ENCODE assay signal across 11 cellular contexts in the genomic region with DNA sequence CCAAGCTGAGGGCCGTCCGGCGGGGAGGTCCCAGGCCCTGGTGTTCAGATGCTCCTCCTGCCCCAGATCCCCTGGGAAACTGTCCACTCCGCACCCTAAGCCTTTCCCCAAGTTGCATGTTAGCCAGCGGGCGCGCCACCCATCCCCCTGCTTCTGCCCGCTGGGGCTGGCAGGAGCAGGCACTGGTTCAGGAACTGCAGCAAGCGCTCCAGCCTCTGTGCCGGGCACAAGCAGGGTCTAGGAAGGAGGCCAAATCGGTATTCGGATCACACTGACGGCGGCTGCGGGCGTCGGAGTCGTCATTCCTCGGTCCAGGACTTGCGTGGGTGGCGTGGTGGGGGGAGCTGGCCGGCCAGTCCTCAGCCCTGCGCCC. TPM values are rescaled to one million over a fixed set of nuclear protein-coding genes. Genes with fewer than 3 reads are reported as not detected.
DNase-seq lines count a peak whose midpoint lies in the region; ATAC-seq, FAIRE-seq and TF ChIP-seq lines count a peak whose summit lies in the region.
"Had no signal": no experiment of that assay in that cellular context is flagged by ENCODE, and none has a peak within 500 bp of the region (broad histone marks: within the 10 kb centered on the region; RNA-seq: fewer than 3 reads in every experiment).

No MANE protein-coding gene starts in this region.

- H3K9me3 ChIP-seq in heart left ventricle (no peaks in the 10 kb centered on the region), fibroblast of lung (ENCODE audit: control insufficient read depth, insufficient read depth, low read depth, low read length) (no peaks in the 10 kb centered on the region)
- H3K9me3 ChIP-seq: ascending aorta had no signal

- no peak overlapping the region for H2AFZ ChIP-seq in fibroblast of lung (ENCODE audit: low read length)

- peak in 1 of 5 donors; percentile 25 for DNase-seq in heart left ventricle
- DNase-seq in Right ventricle myocardium superior, result no peak
- DNase-seq in fibroblast of lung (ENCODE audit: low read depth in 2 of 2), result no peak
- peak; percentile 84 for DNase-seq in osteocyte (ENCODE audit: extremely low spot score, unreplicated experiment)
- DNase-seq in GM12892 (ENCODE audit: insufficient read length), result no peak
- no peak for DNase-seq in stimulated activated CD4-positive, alpha-beta T cell treated with anti-CD3 and anti-CD28 coated beads, Interleukin-4, amount 100 ng/mL, for 4 hours
- DNase-seq: DMS 273 treated with DMSO at 0.1 percent for 48 hours had no signal

- peaks cover 0 to 28% (median 4%) of the 10 kb centered on the region in 12 donors for H3K4me1 ChIP-seq in heart left ventricle
- no peaks in the 10 kb centered on the region for H3K4me1 ChIP-seq in fibroblast of lung (ENCODE audit: control insufficient read depth, extremely low read depth, insufficient read depth, low read length)
- H3K4me1 ChIP-seq: ascending aorta had no signal

- H3K79me2 ChIP-seq in fibroblast of lung (ENCODE audit: control insufficient read depth, insufficient read depth, low read length), result no peaks in the 10 kb centered on the region

- no peaks in the 10 kb centered on the region for H3K27me3 Mint-ChIP-seq in osteocyte (ENCODE audit: unreplicated experiment)
- H3K27me3 Mint-ChIP-seq: activated CD4-positive, alpha-beta T cell treated with anti-CD3 and anti-CD28 coated beads for 36 hours had no signal

- H3K4me3 ChIP-seq in heart left ventricle, result peak overlapping the region in 9 of 12 donors; percentile 3 to 44 (median 37)
- H3K4me3 ChIP-seq in fibroblast of lung (replicated peaks in 1 of 4; ENCODE audit: control extremely low read depth in 1 of 4, insufficient read depth in 1 of 4, low read depth in 3 of 4, low read length in 4 of 4), result peak overlapping the region in 1 of 4 experiments; percentile 21

- no peaks in the 10 kb centered on the region for H4K20me1 ChIP-seq in fibroblast of lung (ENCODE audit: control insufficient read depth, extremely low read depth, insufficient read depth, low read length)

- no peaks in the 10 kb centered on the region for H3K36me3 Mint-ChIP-seq in osteocyte (ENCODE audit: unreplicated experiment)

- H3K27me3 ChIP-seq in heart left ventricle, result peaks cover 0 to 41% (median 10%) of the 10 kb centered on the region in 9 donors
- H3K27me3 ChIP-seq in fibroblast of lung (ENCODE audit: control insufficient read depth, insufficient read depth, low read length), result peaks cover 3% of the 10 kb centered on the region
- H3K27me3 ChIP-seq: ascending aorta had no signal

- H3K4me2 ChIP-seq in fibroblast of lung (ENCODE audit: extremely low read depth, insufficient read depth, low read length), result no peak overlapping the region

- ATAC-seq in heart left ventricle (no peak), Right ventricle myocardium superior (ENCODE audit: poor library complexity) (no peak), GM21390 (IDR thresholded peaks at IDR 0.05; ENCODE audit: unreplicated experiment) (no peak), HG03045 (IDR thresholded peaks at IDR 0.05; ENCODE audit: unreplicated experiment) (no peak)

- no peaks in the 10 kb centered on the region for H3K36me3 ChIP-seq in heart left ventricle
- no peaks in the 10 kb centered on the region for H3K36me3 ChIP-seq in fibroblast of lung (ENCODE audit: control insufficient read depth, insufficient read depth, low read length)
- H3K36me3 ChIP-seq: ascending aorta had no signal

- no peak overlapping the region for H3K27ac Mint-ChIP-seq in osteocyte (ENCODE audit: unreplicated experiment)
- H3K27ac Mint-ChIP-seq: activated CD4-positive, alpha-beta T cell treated with anti-CD3 and anti-CD28 coated beads for 36 hours had no signal

- no peaks in the 10 kb centered on the region for H3K9me3 Mint-ChIP-seq in osteocyte (ENCODE audit: unreplicated experiment)

- peak overlapping the region; percentile 23 for H3K9ac ChIP-seq in fibroblast of lung (ENCODE audit: insufficient read depth, low read length)

- H3K4me1 Mint-ChIP-seq in osteocyte (ENCODE audit: unreplicated experiment), result peaks cover under 1% of the 10 kb centered on the region

- intact Hi-C loops in heart left ventricle (cut with DNase I) (no loop called here), Right ventricle myocardium superior (cut with DNase I) (no loop called here)

- FAIRE-seq in GM12892 (lab: Jason Lieb, UNC), result no peak

- no peak for TF ChIP-seq CTCF in heart left ventricle (IDR thresholded peaks at IDR 0.05)
- TF ChIP-seq CTCF in fibroblast of lung (conservative IDR thresholded peaks at IDR 0.05 in 1 of 2, IDR thresholded peaks at IDR 0.05 in 1 of 2; ENCODE audit: low read depth in 1 of 2, low read length in 2 of 2), result no peak
- no peak for TF ChIP-seq CTCF in osteocyte (IDR thresholded peaks at IDR 0.05)

- 59 to 76% (median 67%) methylated on average over 20 to 23 of the region's 23 CpGs for WGBS in heart left ventricle, 4 donors

- TF ChIP-seq POLR2A in heart left ventricle (IDR thresholded peaks at IDR 0.05) (no peak), GM12892 (IDR thresholded peaks at IDR 0.05; ENCODE audit: low read depth, low read length) (no peak)

- H3K27ac ChIP-seq in heart left ventricle, result no peak overlapping the region
- H3K27ac ChIP-seq in fibroblast of lung (ENCODE audit: insufficient read depth, low read length), result no peak overlapping the region
- H3K27ac ChIP-seq: ascending aorta had no signal

- H3K4me3 Mint-ChIP-seq in osteocyte (ENCODE audit: unreplicated experiment), result no peak overlapping the region

RNA-seq across cellular contexts. Expression of a gene that starts 53.7 kb away (rescaled TPM):
- total RNA-seq in heart left ventricle (100 to 1,000 TPM in 2 of 9 donors, 10 to 100 TPM in 7; 72.7 to 174 (median 86.9) TPM), Right ventricle myocardium superior (83.6 TPM), fibroblast of lung (71.2 and 79.1 TPM in 2 replicates), osteocyte (111 and 114 TPM in 2 replicates)
- polyA plus RNA-seq in heart left ventricle (10 to 100 TPM; 23.0 to 92.5 TPM), fibroblast of lung (87.8 and 95.8 TPM in 2 replicates)
- polyA plus RNA-seq in fibroblast of lung (2012), result 62.2 and 65.9 TPM in 2 replicates
- polyA minus RNA-seq in fibroblast of lung (ENCODE audit: low replicate concordance), result 176 and 199 TPM in 2 replicates
- polyA plus RNA-seq in GM12892 (2012; ENCODE audit: missing spikeins), result 37.6 TPM
